In the genomic region with DNA sequence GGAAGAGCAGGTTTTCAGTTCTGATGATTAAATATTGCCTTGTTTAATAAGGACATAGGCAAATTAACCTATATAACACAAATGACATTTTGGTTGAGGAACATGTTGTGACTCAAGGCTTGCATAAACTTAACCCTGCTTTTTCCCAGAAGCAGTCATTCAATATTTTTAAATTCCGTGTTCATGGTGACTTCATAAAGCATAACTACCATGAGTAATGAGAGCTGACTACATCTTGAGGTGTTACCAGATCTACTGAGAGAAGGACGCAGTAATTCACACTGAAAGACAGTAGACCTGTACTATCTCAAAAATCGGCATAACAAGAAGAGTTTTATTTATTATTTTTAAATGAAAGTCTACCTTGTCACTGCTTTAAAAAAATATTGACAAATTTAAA, we compare ENCODE assay signal across 32 cellular contexts.
"Had no signal": no experiment of that assay in that cellular context is flagged by ENCODE, and none has a peak within 500 bp of the region (broad histone marks: within the 10 kb centered on the region; RNA-seq: fewer than 3 reads in every experiment).

No MANE protein-coding gene starts in this region.

- H3K36me3 ChIP-seq: ascending aorta, breast epithelium, cardiac muscle cell, colonic mucosa, esophagus muscularis mucosa, gastroesophageal sphincter, heart right ventricle had no signal

- H3K36me3 Mint-ChIP-seq: activated naive CD4-positive, alpha-beta T cell treated with anti-CD3 and anti-CD28 coated beads, Interleukin-2, amount 10 ng/mL, durations not matched to agents 7 days and 5 days; activated naive CD4-positive, alpha-beta T cell treated with anti-CD3 and anti-CD28 coated beads, Interleukin-2, amount 50 U/mL, for 72 hours; activated naive CD8-positive, alpha-beta T cell treated with anti-CD3 and anti-CD28 coated beads, Interleukin-2, amount 10 ng/mL, durations not matched to agents 7 days and 5 days; brain had no signal

- DNase-seq: activated CD4-positive, alpha-beta memory T cell treated with anti-CD3 and anti-CD28 coated beads, Interleukin-2, amount 10 ng/mL, durations not matched to agents 7 days and 5 days; activated CD4-positive, alpha-beta T cell treated with anti-CD3 and anti-CD28 coated beads for 36 hours; activated CD4-positive, alpha-beta T cell treated with anti-CD3 and anti-CD28 coated beads, Interleukin-2, amount 10 ng/mL, durations not matched to agents 7 days and 5 days; activated CD4-positive, alpha-beta T cell treated with anti-CD3 and anti-CD28 coated beads, Interleukin-2, amount 50 U/mL, for 4 hours; activated CD4-positive, CD25-positive, alpha-beta regulatory T cell; activated CD4-positive, CD25-positive, alpha-beta regulatory T cell treated with anti-CD3 and anti-CD28 coated beads, Interleukin-2, amount 50 U/mL, for 72 hours; activated CD8-positive, alpha-beta memory T cell treated with anti-CD3 and anti-CD28 coated beads, Interleukin-2, amount 50 U/mL, for 48 hours; activated gamma-delta T cell; activated naive CD4-positive, alpha-beta T cell; activated naive CD4-positive, alpha-beta T cell treated with anti-CD3 and anti-CD28 coated beads, Interleukin-2, amount 10 ng/mL, durations not matched to agents 7 days and 5 days; activated naive CD8-positive, alpha-beta T cell treated with anti-CD3 and anti-CD28 coated beads, Interleukin-2, amount 10 ng/mL, durations not matched to agents 7 days and 5 days; activated T-cell treated with anti-CD3 and anti-CD28 coated beads for 4 hours; activated T-cell treated with anti-CD3 and anti-CD28 coated beads, Interleukin-2, amount 50 U/mL, for 24 hours; activated T-cell treated with anti-CD3 and anti-CD28 coated beads, Interleukin-2, amount 50 U/mL, for 72 hours; central memory CD4-positive, alpha-beta T cell; cerebellar nuclear complex; colonic mucosa; dorsolateral prefrontal cortex; effector memory CD4-positive, alpha-beta T cell; endodermal cell; erythroblast; foreskin melanocyte; heart right ventricle; T-helper 2 cell had no signal

- ATAC-seq: activated CD4-positive, alpha-beta T cell treated with anti-CD3 and anti-CD28 coated beads for 36 hours; activated naive CD4-positive, alpha-beta T cell treated with anti-CD3 and anti-CD28 coated beads, Interleukin-2, amount 50 U/mL, for 72 hours; activated T-cell treated with anti-CD3 and anti-CD28 coated beads, Interleukin-2, amount 50 U/mL, for 72 hours; gastroesophageal sphincter; heart right ventricle had no signal

- H3K4me3 Mint-ChIP-seq: activated CD4-positive, alpha-beta memory T cell treated with anti-CD3 and anti-CD28 coated beads, Interleukin-2, amount 10 ng/mL, durations not matched to agents 7 days and 5 days; activated CD4-positive, alpha-beta T cell treated with anti-CD3 and anti-CD28 coated beads for 36 hours; activated CD4-positive, alpha-beta T cell treated with anti-CD3 and anti-CD28 coated beads, Interleukin-2, amount 10 ng/mL, durations not matched to agents 7 days and 5 days; activated naive CD4-positive, alpha-beta T cell treated with anti-CD3 and anti-CD28 coated beads, Interleukin-2, amount 10 ng/mL, durations not matched to agents 7 days and 5 days; activated naive CD8-positive, alpha-beta T cell treated with anti-CD3 and anti-CD28 coated beads, Interleukin-2, amount 10 ng/mL, durations not matched to agents 7 days and 5 days; activated T-cell treated with anti-CD3 and anti-CD28 coated beads, Interleukin-2, amount 50 U/mL, for 24 hours; activated T-cell treated with anti-CD3 and anti-CD28 coated beads, Interleukin-2, amount 50 U/mL, for 72 hours; brain; dendritic cell treated with granulocyte-macrophage colony-stimulating factor and Interleukin-4, amounts not matched to agents 40 ng/mL and 50 ng/mL, for 4 days; endodermal cell had no signal

- H3K27me3 ChIP-seq: ascending aorta, breast epithelium, cardiac muscle cell, colonic mucosa, dorsolateral prefrontal cortex, esophagus muscularis mucosa, gastroesophageal sphincter, heart right ventricle had no signal

- H3K9me3 Mint-ChIP-seq: activated CD4-positive, alpha-beta memory T cell treated with anti-CD3 and anti-CD28 coated beads, Interleukin-2, amount 10 ng/mL, durations not matched to agents 7 days and 5 days; dendritic cell treated with granulocyte-macrophage colony-stimulating factor and Interleukin-4, amounts not matched to agents 40 ng/mL and 50 ng/mL, for 4 days; endodermal cell had no signal

- H3K4me3 ChIP-seq: ascending aorta, breast epithelium, cardiac muscle cell, colonic mucosa, dorsolateral prefrontal cortex, esophagus muscularis mucosa, gastroesophageal sphincter, heart right ventricle had no signal

- H3K27me3 Mint-ChIP-seq: activated CD4-positive, alpha-beta memory T cell treated with anti-CD3 and anti-CD28 coated beads, Interleukin-2, amount 10 ng/mL, durations not matched to agents 7 days and 5 days; activated CD4-positive, alpha-beta T cell treated with anti-CD3 and anti-CD28 coated beads for 36 hours; activated CD4-positive, alpha-beta T cell treated with anti-CD3 and anti-CD28 coated beads, Interleukin-2, amount 10 ng/mL, durations not matched to agents 7 days and 5 days; activated naive CD4-positive, alpha-beta T cell treated with anti-CD3 and anti-CD28 coated beads, Interleukin-2, amount 10 ng/mL, durations not matched to agents 7 days and 5 days; activated naive CD8-positive, alpha-beta T cell treated with anti-CD3 and anti-CD28 coated beads, Interleukin-2, amount 10 ng/mL, durations not matched to agents 7 days and 5 days; activated T-cell treated with anti-CD3 and anti-CD28 coated beads, Interleukin-2, amount 50 U/mL, for 24 hours; brain; dendritic cell treated with granulocyte-macrophage colony-stimulating factor and Interleukin-4, amounts not matched to agents 40 ng/mL and 50 ng/mL, for 4 days had no signal

- H3K27ac ChIP-seq: ascending aorta, breast epithelium, cardiac muscle cell, colonic mucosa, dorsolateral prefrontal cortex, esophagus muscularis mucosa, gastroesophageal sphincter, heart right ventricle had no signal

- H3K27ac Mint-ChIP-seq: activated CD4-positive, alpha-beta memory T cell treated with anti-CD3 and anti-CD28 coated beads, Interleukin-2, amount 10 ng/mL, durations not matched to agents 7 days and 5 days; activated CD4-positive, alpha-beta T cell treated with anti-CD3 and anti-CD28 coated beads for 36 hours; activated CD4-positive, alpha-beta T cell treated with anti-CD3 and anti-CD28 coated beads, Interleukin-2, amount 10 ng/mL, durations not matched to agents 7 days and 5 days; activated naive CD4-positive, alpha-beta T cell treated with anti-CD3 and anti-CD28 coated beads, Interleukin-2, amount 10 ng/mL, durations not matched to agents 7 days and 5 days; activated naive CD4-positive, alpha-beta T cell treated with anti-CD3 and anti-CD28 coated beads, Interleukin-2, amount 50 U/mL, for 72 hours; activated naive CD8-positive, alpha-beta T cell treated with anti-CD3 and anti-CD28 coated beads, Interleukin-2, amount 10 ng/mL, durations not matched to agents 7 days and 5 days; activated T-cell treated with anti-CD3 and anti-CD28 coated beads, Interleukin-2, amount 50 U/mL, for 24 hours; activated T-cell treated with anti-CD3 and anti-CD28 coated beads, Interleukin-2, amount 50 U/mL, for 72 hours; brain; dendritic cell treated with granulocyte-macrophage colony-stimulating factor and Interleukin-4, amounts not matched to agents 40 ng/mL and 50 ng/mL, for 4 days; endodermal cell had no signal

- H3K9me3 ChIP-seq: ascending aorta, breast epithelium, colonic mucosa, esophagus muscularis mucosa, gastroesophageal sphincter had no signal

- H3K4me1 Mint-ChIP-seq: activated CD4-positive, alpha-beta memory T cell treated with anti-CD3 and anti-CD28 coated beads, Interleukin-2, amount 10 ng/mL, durations not matched to agents 7 days and 5 days; activated CD4-positive, alpha-beta T cell treated with anti-CD3 and anti-CD28 coated beads for 36 hours; activated CD4-positive, alpha-beta T cell treated with anti-CD3 and anti-CD28 coated beads, Interleukin-2, amount 10 ng/mL, durations not matched to agents 7 days and 5 days; activated naive CD4-positive, alpha-beta T cell treated with anti-CD3 and anti-CD28 coated beads, Interleukin-2, amount 10 ng/mL, durations not matched to agents 7 days and 5 days; activated naive CD8-positive, alpha-beta T cell treated with anti-CD3 and anti-CD28 coated beads, Interleukin-2, amount 10 ng/mL, durations not matched to agents 7 days and 5 days; brain; endodermal cell had no signal

- H3K4me1 ChIP-seq: ascending aorta, breast epithelium, colonic mucosa, esophagus muscularis mucosa, gastroesophageal sphincter, heart right ventricle had no signal
